In the genomic region with DNA sequence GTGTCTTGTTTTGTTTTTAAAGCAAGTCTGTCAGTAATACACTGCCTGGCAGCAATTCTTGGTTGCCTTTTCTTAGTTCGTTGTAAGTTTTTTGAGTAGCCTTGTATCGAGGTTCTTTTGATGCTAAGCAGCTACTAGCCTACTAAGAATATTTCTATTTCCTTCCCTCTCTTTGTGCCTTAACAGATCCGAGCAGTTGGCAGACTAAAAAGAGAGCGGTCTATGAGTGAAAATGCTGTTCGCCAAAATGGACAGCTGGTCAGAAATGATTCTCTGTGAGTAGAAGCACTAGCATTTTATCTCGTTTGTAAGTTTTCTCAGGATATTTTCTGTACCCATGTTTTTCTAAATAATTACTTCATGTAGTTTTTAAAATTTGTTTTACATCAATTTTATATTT, we compare ENCODE assay signal across 24 cellular contexts. TPM values are rescaled to one million over a fixed set of nuclear protein-coding genes. Genes with fewer than 3 reads are reported as not detected.
"Had no signal": no experiment of that assay in that cellular context is flagged by ENCODE, and none has a peak within 500 bp of the region (broad histone marks: within the 10 kb centered on the region; RNA-seq: fewer than 3 reads in every experiment).

No MANE protein-coding gene starts in this region.

- H3K27me3 ChIP-seq: esophagus muscularis mucosa, gastroesophageal sphincter, suprapubic skin, thyroid gland, upper lobe of left lung, uterus had no signal

- H3K4me3 ChIP-seq: esophagus muscularis mucosa, gastroesophageal sphincter, left ventricle myocardium inferior, lower lobe of right lung, skin epidermis, suprapubic skin, thyroid gland, upper lobe of left lung, uterus had no signal

- ATAC-seq: effector memory CD8-positive, alpha-beta T cell; gastroesophageal sphincter; left cardiac atrium; lower lobe of right lung; sciatic nerve had no signal

- H3K9me3 ChIP-seq: esophagus muscularis mucosa, gastroesophageal sphincter, left ventricle myocardium inferior, lower lobe of right lung, suprapubic skin, thyroid gland, upper lobe of left lung, uterus had no signal

- H3K4me1 ChIP-seq: esophagus muscularis mucosa, gastroesophageal sphincter, left ventricle myocardium inferior, lower lobe of right lung, suprapubic skin, thyroid gland, upper lobe of left lung, uterus had no signal

- H3K36me3 ChIP-seq: uterus had no signal

- DNase-seq: central memory CD4-positive, alpha-beta T cell; effector memory CD8-positive, alpha-beta T cell; immature natural killer cell; kidney; left cardiac atrium; left ventricle myocardium inferior; lower lobe of right lung; naive B cell; nephron progenitor cell; posterior cingulate gyrus; stimulated activated naive CD4-positive, alpha-beta T cell treated with Interleukin-2 at 50 U/mL for 16 hours; thyroid gland; upper lobe of left lung; uterus had no signal

- H3K27ac ChIP-seq: epithelial cell of prostate, esophagus muscularis mucosa, gastroesophageal sphincter, left ventricle myocardium inferior, lower lobe of right lung, skin epidermis, suprapubic skin, thyroid gland, upper lobe of left lung, uterus had no signal

RNA-seq across cellular contexts. Expression of a gene that starts 39.0 kb away (rescaled TPM):
- total RNA-seq: esophagus muscularis mucosa, gastroesophageal sphincter, kidney, left cardiac atrium, left ventricle myocardium inferior, lower lobe of right lung, pulmonary artery endothelial cell, sciatic nerve, thyroid gland, upper lobe of left lung, uterus had no signal
- polyA plus RNA-seq: immature natural killer cell had no signal

RNA-seq across cellular contexts. Expression of a gene that starts 47.6 kb away (rescaled TPM):
- total RNA-seq: esophagus muscularis mucosa, fibroblast of villous mesenchyme, gastroesophageal sphincter, kidney, left cardiac atrium, left ventricle myocardium inferior, lower lobe of right lung, mesenteric fat pad, osteoblast, pulmonary artery endothelial cell, sciatic nerve, suprapubic skin, thyroid gland, upper lobe of left lung, uterus had no signal
- polyA plus RNA-seq: immature natural killer cell had no signal
